In genomic region chr19:1767464-1767933, GRCh38 we compare ENCODE assay signal across 9 cellular contexts. TPM values are rescaled to one million over a fixed set of nuclear protein-coding genes. Genes with fewer than 3 reads are reported as not detected.
DNase-seq lines count a peak whose midpoint lies in the region; ATAC-seq, FAIRE-seq and TF ChIP-seq lines count a peak whose summit lies in the region.
"Had no signal": no experiment of that assay in that cellular context is flagged by ENCODE, and none has a peak within 500 bp of the region (broad histone marks: within the 10 kb centered on the region; RNA-seq: fewer than 3 reads in every experiment).

No MANE protein-coding gene starts in this region.

- in situ Hi-C loops in gastrocnemius medialis (cut with MboI; ENCODE audit: low sequenced_read_pairs in 4 of 4): loop anchor here in 3 of 4 donors (10.0 to 25.0 kb wide), 2 partner anchors 223 to 230 kb away; no protein-coding TSS in a partner anchor

- H3K36me3 Mint-ChIP-seq in activated T-cell treated with anti-CD3 and anti-CD28 coated beads, Interleukin-2, amount 50 U/mL, for 4 hours (ENCODE audit: insufficient read depth): no peaks in the 10 kb centered on the region

- no peaks in the 10 kb centered on the region for H3K79me2 ChIP-seq in DOHH2 (ENCODE audit: control insufficient read depth, low read length)

- ATAC-seq in activated T-cell treated with anti-CD3 and anti-CD28 coated beads, Interleukin-2, amount 50 U/mL, for 4 hours: peak; percentile 67 to 69
- ATAC-seq in gastrocnemius medialis (no peak), HG03521 (IDR thresholded peaks at IDR 0.05; ENCODE audit: unreplicated experiment) (no peak), GM21737 (IDR thresholded peaks at IDR 0.05; ENCODE audit: unreplicated experiment) (no peak)

- peaks cover 15% of the 10 kb centered on the region for H3K9me3 Mint-ChIP-seq in activated T-cell treated with anti-CD3 and anti-CD28 coated beads, Interleukin-2, amount 50 U/mL, for 4 hours

- H3F3A ChIP-seq in DOHH2 (ENCODE audit: control insufficient read depth, insufficient read depth): peaks cover 2% of the 10 kb centered on the region; the same call in 1 of the 2 replicates

- H3K27ac ChIP-seq in DOHH2 (ENCODE audit: low read depth, low read length) (no peak overlapping the region), gastrocnemius medialis (no peak overlapping the region)

- H3K4me3 Mint-ChIP-seq in activated T-cell treated with anti-CD3 and anti-CD28 coated beads, Interleukin-2, amount 50 U/mL, for 4 hours: no peak overlapping the region

- FAIRE-seq in frontal cortex (lab: Jason Lieb, UNC): no peak

- H3K27me3 ChIP-seq in DOHH2 (ENCODE audit: control insufficient read depth, low read length) (peaks cover 18% of the 10 kb centered on the region), gastrocnemius medialis (peaks cover 70 to 95% (median 76%) of the 10 kb centered on the region in 3 donors)

- intact Hi-C loops in gastrocnemius medialis (cut with DNase I; ENCODE audit: low total_unique reads): loop anchor here (1.0 kb wide), 1 partner anchor 221 kb away; no protein-coding TSS in a partner anchor

- H3K9me3 ChIP-seq in DOHH2 (ENCODE audit: control insufficient read depth, insufficient read depth, low read length) (peaks cover 7% of the 10 kb centered on the region), gastrocnemius medialis (peaks cover 0 to 11% (median 0%) of the 10 kb centered on the region in 3 donors)

- peaks cover 83% of the 10 kb centered on the region for H3K27me3 Mint-ChIP-seq in activated T-cell treated with anti-CD3 and anti-CD28 coated beads, Interleukin-2, amount 50 U/mL, for 4 hours (ENCODE audit: low read depth)

- H3K4me1 ChIP-seq in DOHH2 (ENCODE audit: control insufficient read depth, low read length) (peaks cover 16% of the 10 kb centered on the region), gastrocnemius medialis (no peaks in the 10 kb centered on the region)

- H3K36me3 ChIP-seq in DOHH2 (ENCODE audit: control insufficient read depth, low read length): no peaks in the 10 kb centered on the region
- no peaks in the 10 kb centered on the region for H3K36me3 ChIP-seq in gastrocnemius medialis

- DNase-seq in NCI-H460 (ENCODE audit: extremely low read depth, low read depth) (peak; percentile 16), frontal cortex (ENCODE audit: low spot score in 2 of 2) (peak; percentile 81 to 88), gastrocnemius medialis (no peak), NCI-H128 (lab: John Stamatoyannopoulos, UW; ENCODE audit: unreplicated experiment) (no peak)
- DNase-seq in activated T-cell treated with anti-CD3 and anti-CD28 coated beads, Interleukin-2, amount 50 U/mL, for 4 hours: peak; percentile 63

- no peaks in the 10 kb centered on the region for H4K20me1 ChIP-seq in DOHH2 (ENCODE audit: control insufficient read depth, insufficient read depth, low read depth, low read length)

- H3K4me2 ChIP-seq in DOHH2 (ENCODE audit: low read length): peak overlapping the region; percentile 48

- no peaks in the 10 kb centered on the region for H3K9me2 ChIP-seq in DOHH2 (replicated peaks; ENCODE audit: control insufficient read depth, low read length)

- H3K4me1 Mint-ChIP-seq in activated T-cell treated with anti-CD3 and anti-CD28 coated beads, Interleukin-2, amount 50 U/mL, for 4 hours (ENCODE audit: low read depth): no peaks in the 10 kb centered on the region

- no peak for TF ChIP-seq POLR2A in gastrocnemius medialis (IDR thresholded peaks at IDR 0.05)

- TF ChIP-seq CTCF in DOHH2 (IDR thresholded peaks at IDR 0.05; ENCODE audit: low read depth, low read length, poor library complexity, severe bottlenecking): peak; percentile 98
- TF ChIP-seq CTCF in gastrocnemius medialis (IDR thresholded peaks at IDR 0.05 in 4 of 5, conservative IDR thresholded peaks at IDR 0.05 in 1 of 5): peak; percentile 65 to 91 (median 86)

- peak overlapping the region; percentile 29; the same call in 1 of the 2 replicates for H3K4me3 ChIP-seq in DOHH2 (ENCODE audit: low read length)
- no peak overlapping the region for H3K4me3 ChIP-seq in gastrocnemius medialis

RNA-seq across cellular contexts. Expression of gene ONECUT3, which starts 14.2 kb away (rescaled TPM):
- not detected in 2 replicates for total RNA-seq in NCI-H460 (2014; rRNA removed; shearing (Covaris generic))
- polyA plus RNA-seq in NCI-H460 (2014; cell fraction: nucleus; rRNA removed): not detected in 2 replicates
- total RNA-seq in activated T-cell treated with anti-CD3 and anti-CD28 coated beads, Interleukin-2, amount 50 U/mL, for 4 hours: not detected
- total RNA-seq in frontal cortex: not detected
- not detected for total RNA-seq in gastrocnemius medialis
- total RNA-seq: renal cortical epithelial cell had no signal

RNA-seq across cellular contexts. Expression of gene ATP8B3, which starts 44.6 kb away (rescaled TPM):
- 1.4 and 1.7 TPM in 2 replicates for total RNA-seq in NCI-H460 (2014; rRNA removed; shearing (Covaris generic))
- 11.8 and 14.7 TPM in 2 replicates for polyA plus RNA-seq in NCI-H460 (2014; cell fraction: nucleus; rRNA removed)
- total RNA-seq in activated T-cell treated with anti-CD3 and anti-CD28 coated beads, Interleukin-2, amount 50 U/mL, for 4 hours: under 1 TPM; 0.37 to 0.66 (median 0.43) TPM
- total RNA-seq in frontal cortex (not detected), gastrocnemius medialis (under 1 TPM in 2 of 4 donors, not detected in 2; 0.09 to 0.24 TPM)

Comparison
In these comparisons a context has a peak if more than half of its experiments do, and no peak if none do; other contexts are left out.
1. DNase-seq: peak in NCI-H460 (single experiment), activated T-cell treated with anti-CD3 and anti-CD28 coated beads, Interleukin-2, amount 50 U/mL, for 4 hours (single experiment) and frontal cortex (2 of 2); none in gastrocnemius medialis (0 of 2) and NCI-H128 (single experiment).
2. ATAC-seq: peak in activated T-cell treated with anti-CD3 and anti-CD28 coated beads, Interleukin-2, amount 50 U/mL, for 4 hours (2 of 2); none in gastrocnemius medialis (0 of 2), HG03521 (single experiment) and GM21737 (single experiment).